ENCODE assay signal across 9 cellular contexts in genomic region chr21:43362928-43363314, GRCh38.
A peak's percentile ranks its signal among the peaks of the same experiment; 100 is the strongest.
DNase-seq lines count a peak whose midpoint lies in the region; ATAC-seq and TF ChIP-seq lines count a peak whose summit lies in the region.
"Had no signal": no experiment of that assay in that cellular context is flagged by ENCODE, and none has a peak within 500 bp of the region (broad histone marks: within the 10 kb centered on the region; RNA-seq: fewer than 3 reads in every experiment).

No MANE protein-coding gene starts in this region.

- H3K9me3 ChIP-seq in BLaER1: no peaks in the 10 kb centered on the region
- no peaks in the 10 kb centered on the region for H3K9me3 ChIP-seq in HAP-1
- H3K9me3 ChIP-seq: SK-N-SH had no signal

- no peaks in the 10 kb centered on the region for H3K27me3 ChIP-seq in BLaER1
- H3K27me3 ChIP-seq in KMS-11 (ENCODE audit: insufficient read depth, low read depth): no peaks in the 10 kb centered on the region
- no peaks in the 10 kb centered on the region for H3K27me3 ChIP-seq in HAP-1 (ENCODE audit: low read depth)

- no peaks in the 10 kb centered on the region for H3K36me3 ChIP-seq in BLaER1
- H3K36me3 ChIP-seq in KMS-11 (ENCODE audit: insufficient read depth): no peaks in the 10 kb centered on the region
- no peaks in the 10 kb centered on the region for H3K36me3 ChIP-seq in HAP-1 (replicated peaks)

- ATAC-seq in activated naive CD8-positive, alpha-beta T cell treated with anti-CD3 and anti-CD28 coated beads, Interleukin-2, amount 50 U/mL, for 24 hours: peak; percentile 27
- no peak for ATAC-seq in GM19328 (IDR thresholded peaks at IDR 0.05; ENCODE audit: unreplicated experiment)
- ATAC-seq in GM19452 (IDR thresholded peaks at IDR 0.05; ENCODE audit: unreplicated experiment): no peak

- H3K4me2 ChIP-seq in BLaER1 (peak overlapping the region; percentile 92), KMS-11 (peak overlapping the region; percentile 95)
- H3K4me2 ChIP-seq: SK-N-SH had no signal

- in situ Hi-C loops in HAP-1 (cut with MboI; ENCODE audit: low sequenced_read_pairs): no loop called here

- peaks cover 21% of the 10 kb centered on the region for H3K79me2 ChIP-seq in KMS-11 (ENCODE audit: insufficient read depth, low read depth)

- H3K4me3 Mint-ChIP-seq in activated naive CD8-positive, alpha-beta T cell treated with anti-CD3 and anti-CD28 coated beads, Interleukin-2, amount 50 U/mL, for 24 hours: peak overlapping the region; percentile 59

- peaks cover 27% of the 10 kb centered on the region for H3K4me1 Mint-ChIP-seq in activated naive CD8-positive, alpha-beta T cell treated with anti-CD3 and anti-CD28 coated beads, Interleukin-2, amount 50 U/mL, for 24 hours

- H3K9me3 Mint-ChIP-seq in activated naive CD8-positive, alpha-beta T cell treated with anti-CD3 and anti-CD28 coated beads, Interleukin-2, amount 50 U/mL, for 24 hours: no peaks in the 10 kb centered on the region

- H3K27ac ChIP-seq in BLaER1 (peak overlapping the region; percentile 93), KMS-11 (peak overlapping the region; percentile 97)

- H3K27ac Mint-ChIP-seq in activated naive CD8-positive, alpha-beta T cell treated with anti-CD3 and anti-CD28 coated beads, Interleukin-2, amount 50 U/mL, for 24 hours: peak overlapping the region; percentile 81

- H3K27me3 Mint-ChIP-seq in activated naive CD8-positive, alpha-beta T cell treated with anti-CD3 and anti-CD28 coated beads, Interleukin-2, amount 50 U/mL, for 24 hours: peaks cover 2% of the 10 kb centered on the region

- H2AFZ ChIP-seq in KMS-11 (ENCODE audit: low read depth): 0 out of 2 replicates have a peak overlapping the region, but pooled peaks have one; percentile 1

- H3K4me3 ChIP-seq in BLaER1: no peak overlapping the region
- H3K4me3 ChIP-seq in KMS-11 (IDR thresholded peaks at IDR 0.05; ENCODE audit: insufficient read depth, low read depth, low read length): no peak overlapping the region
- no peak overlapping the region for H3K4me3 ChIP-seq in HAP-1

- DNase-seq in activated naive CD8-positive, alpha-beta T cell treated with anti-CD3 and anti-CD28 coated beads, Interleukin-2, amount 50 U/mL, for 24 hours: peak; percentile 51
- peak; percentile 94 for DNase-seq in myocyte (ENCODE audit: low read depth)
- no peak for DNase-seq in glomerular visceral epithelial cell (ENCODE audit: extremely low spot score)
- no peak for DNase-seq in HAP-1 (ENCODE audit: low spot score in 2 of 2)

- no peaks in the 10 kb centered on the region for H3K36me3 Mint-ChIP-seq in activated naive CD8-positive, alpha-beta T cell treated with anti-CD3 and anti-CD28 coated beads, Interleukin-2, amount 50 U/mL, for 24 hours (ENCODE audit: low read depth)

- TF ChIP-seq CTCF in KMS-11 (conservative IDR thresholded peaks at IDR 0.05; ENCODE audit: low read depth, low read length): no peak

- peaks cover 98% of the 10 kb centered on the region for H3K4me1 ChIP-seq in BLaER1
- peaks cover 54% of the 10 kb centered on the region for H3K4me1 ChIP-seq in KMS-11 (ENCODE audit: low read depth, poor library complexity, severe bottlenecking)
- H3K4me1 ChIP-seq in HAP-1: no peaks in the 10 kb centered on the region; the same call in 1 of the 2 replicates

- H3K9ac ChIP-seq in BLaER1 (peak overlapping the region; percentile 79; the same call in 1 of the 2 replicates), KMS-11 (peak overlapping the region; percentile 86)
- H3K9ac ChIP-seq: SK-N-SH had no signal

- H4K20me1 ChIP-seq in BLaER1 (no peaks in the 10 kb centered on the region), KMS-11 (ENCODE audit: insufficient read depth) (no peaks in the 10 kb centered on the region)

Comparison
In these comparisons a context has a peak if more than half of its experiments do, and no peak if none do; other contexts are left out.
1. DNase-seq: peak in activated naive CD8-positive, alpha-beta T cell treated with anti-CD3 and anti-CD28 coated beads, Interleukin-2, amount 50 U/mL, for 24 hours (single experiment) and myocyte (single experiment); none in glomerular visceral epithelial cell (single experiment) and HAP-1 (0 of 2).